21 cellular contexts compared by ENCODE assay signal in the genomic region with DNA sequence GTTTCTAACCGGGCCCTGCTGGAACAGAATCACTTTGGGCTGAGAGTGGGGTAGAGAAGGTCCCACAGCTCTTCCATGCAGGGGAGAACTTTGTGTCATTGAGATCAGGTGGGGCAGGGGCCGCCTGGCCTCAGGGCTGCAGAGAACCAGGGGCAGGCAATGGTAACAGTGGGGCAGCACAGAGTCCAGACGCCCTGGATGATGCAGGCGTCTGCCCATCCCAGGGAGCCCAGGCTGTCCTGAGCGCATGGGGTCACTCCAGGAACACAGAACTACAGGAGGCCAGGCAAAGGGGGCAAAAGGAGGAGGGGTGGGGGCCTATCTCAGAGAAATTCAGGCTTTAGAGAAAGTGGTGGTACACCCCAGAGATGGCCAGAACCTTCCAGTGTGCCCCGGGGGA.
A peak's percentile ranks its signal among the peaks of the same experiment; 100 is the strongest.
DNase-seq lines count a peak whose midpoint lies in the region; ATAC-seq and TF ChIP-seq lines count a peak whose summit lies in the region.
"Had no signal": no experiment of that assay in that cellular context is flagged by ENCODE, and none has a peak within 500 bp of the region (broad histone marks: within the 10 kb centered on the region; RNA-seq: fewer than 3 reads in every experiment).

No MANE protein-coding gene starts in this region.

- H3K9ac ChIP-seq in endodermal cell (ENCODE audit: extremely low read depth, low read length, poor library complexity, severe bottlenecking), result no peak overlapping the region
- H3K9ac ChIP-seq: KMS-11 had no signal

- no peak overlapping the region for H3K27ac Mint-ChIP-seq in endodermal cell
- no peak overlapping the region for H3K27ac Mint-ChIP-seq in chondrocyte (ENCODE audit: unreplicated experiment)
- H3K27ac Mint-ChIP-seq: CD8-positive, alpha-beta T cell had no signal

- no peaks in the 10 kb centered on the region for H4K20me1 ChIP-seq in osteoblast (ENCODE audit: insufficient read depth, low read length)

- TF ChIP-seq CTCF in endodermal cell (conservative IDR thresholded peaks at IDR 0.05), result no peak
- no peak for TF ChIP-seq CTCF in osteoblast (IDR thresholded peaks at IDR 0.05; ENCODE audit: extremely low read depth, low read depth, low read length)
- no peak for TF ChIP-seq CTCF in chondrocyte (IDR thresholded peaks at IDR 0.05)

- H3K27me3 Mint-ChIP-seq in endodermal cell (ENCODE audit: insufficient read depth) (no peaks in the 10 kb centered on the region), chondrocyte (ENCODE audit: low read depth) (peaks cover 9% of the 10 kb centered on the region)

- H3K4me1 ChIP-seq in endodermal cell (ENCODE audit: control insufficient read depth, insufficient read depth, low read length) (no peaks in the 10 kb centered on the region), osteoblast (ENCODE audit: insufficient read depth, low read length) (no peaks in the 10 kb centered on the region)
- H3K4me1 ChIP-seq: SJCRH30 had no signal

- H3K4me3 Mint-ChIP-seq in endodermal cell, result no peak overlapping the region
- H3K4me3 Mint-ChIP-seq in chondrocyte (ENCODE audit: unreplicated experiment), result no peak overlapping the region
- H3K4me3 Mint-ChIP-seq: CD8-positive, alpha-beta T cell had no signal

- H2AFZ ChIP-seq in osteoblast (ENCODE audit: low read length), result no peak overlapping the region

- 89 to 92% methylated on average over 4 to 6 of the region's 6 CpGs for WGBS in endodermal cell (ENCODE audit: insufficient coverage in 1 of 2, insufficient read length in 1 of 2), 2 experiments

- H3K4me3 ChIP-seq in endodermal cell (ENCODE audit: low read length), result no peak overlapping the region
- H3K4me3 ChIP-seq in osteoblast (ENCODE audit: insufficient read depth, low read length), result no peak overlapping the region
- H3K4me3 ChIP-seq: SJCRH30 had no signal

- no peaks in the 10 kb centered on the region for H3K79me2 ChIP-seq in osteoblast (ENCODE audit: insufficient read depth, low read length)

- DNase-seq in cardiac septum (ENCODE audit: low spot score) (peak; percentile 62), left cardiac atrium (no peak), endodermal cell (peak; percentile 29), osteoblast (ENCODE audit: insufficient read length, low spot score, missing footprints) (peak; percentile 32), medulla oblongata (ENCODE audit: extremely low spot score) (no peak), chondrocyte (ENCODE audit: low spot score) (no peak)
- DNase-seq in activated CD8-positive, alpha-beta memory T cell treated with anti-CD3 and anti-CD28 coated beads for 24 hours, result no peak
- DNase-seq: AML-193; C1 segment of cervical spinal cord; Calu3; IMR-90; NCI-H1105; NCI-H2029 treated with DMSO at 0.1 percent for 48 hours; NCI-H345; NCI-H524; NCI-H774; NK-92 treated with Interleukin-12 subunit alpha and Interleukin-12 subunit beta, amount 100 ng/mL, for 24 hours; SJCRH30 had no signal

- no peaks in the 10 kb centered on the region for H3K36me3 ChIP-seq in endodermal cell (ENCODE audit: control insufficient read depth, insufficient read depth, low read length)
- no peaks in the 10 kb centered on the region for H3K36me3 ChIP-seq in osteoblast (ENCODE audit: insufficient read depth, low read length)
- H3K36me3 ChIP-seq: SJCRH30 had no signal

- H3K9me3 Mint-ChIP-seq in endodermal cell, result peaks cover 10% of the 10 kb centered on the region
- H3K9me3 Mint-ChIP-seq in chondrocyte (ENCODE audit: low read depth), result peaks cover 8% of the 10 kb centered on the region
- H3K9me3 Mint-ChIP-seq: CD8-positive, alpha-beta T cell had no signal

- H3K9me3 ChIP-seq in endodermal cell (ENCODE audit: control insufficient read depth, low read length), result no peaks in the 10 kb centered on the region
- H3K9me3 ChIP-seq in osteoblast (ENCODE audit: low read depth, low read length), result no peaks in the 10 kb centered on the region
- H3K9me3 ChIP-seq: SJCRH30 had no signal

- ATAC-seq in left cardiac atrium (no peak), HG03439 (IDR thresholded peaks at IDR 0.05; ENCODE audit: unreplicated experiment) (no peak)
- ATAC-seq: CD8-positive, alpha-beta T cell had no signal

- H3K4me1 Mint-ChIP-seq in endodermal cell, result peaks cover 2% of the 10 kb centered on the region
- H3K4me1 Mint-ChIP-seq in chondrocyte (ENCODE audit: low read depth), result no peaks in the 10 kb centered on the region

- H3K27ac ChIP-seq in endodermal cell (ENCODE audit: low read depth, low read length) (no peak overlapping the region), osteoblast (ENCODE audit: low read depth, low read length) (no peak overlapping the region)
- H3K27ac ChIP-seq: KMS-11, SJCRH30 had no signal

- H3K36me3 Mint-ChIP-seq in endodermal cell (ENCODE audit: low read depth), result no peaks in the 10 kb centered on the region
- peaks cover 2% of the 10 kb centered on the region for H3K36me3 Mint-ChIP-seq in chondrocyte (ENCODE audit: low read depth)
- H3K36me3 Mint-ChIP-seq: CD8-positive, alpha-beta T cell had no signal

- no peaks in the 10 kb centered on the region for H3K27me3 ChIP-seq in endodermal cell (ENCODE audit: control insufficient read depth, insufficient read depth, low read length, poor library complexity, severe bottlenecking)
- H3K27me3 ChIP-seq in osteoblast (ENCODE audit: insufficient read depth, low read length), result no peaks in the 10 kb centered on the region
- H3K27me3 ChIP-seq: SJCRH30 had no signal

- intact Hi-C loops in cardiac septum (cut with DNase I) (no loop called here), left cardiac atrium (cut with DNase I) (no loop called here)

- no peak overlapping the region for H3K4me2 ChIP-seq in osteoblast (ENCODE audit: insufficient read depth, low read length)
- H3K4me2 ChIP-seq: KMS-11 had no signal

Comparison
In these comparisons a context has a peak if more than half of its experiments do, and no peak if none do; other contexts are left out.
1. DNase-seq: peak in cardiac septum (single experiment), endodermal cell (single experiment) and osteoblast (single experiment); none in left cardiac atrium (single experiment), activated CD8-positive, alpha-beta memory T cell treated with anti-CD3 and anti-CD28 coated beads for 24 hours (single experiment), medulla oblongata (single experiment) and chondrocyte (single experiment).